ENCODE assay signal across 9 cellular contexts in the genomic region with DNA sequence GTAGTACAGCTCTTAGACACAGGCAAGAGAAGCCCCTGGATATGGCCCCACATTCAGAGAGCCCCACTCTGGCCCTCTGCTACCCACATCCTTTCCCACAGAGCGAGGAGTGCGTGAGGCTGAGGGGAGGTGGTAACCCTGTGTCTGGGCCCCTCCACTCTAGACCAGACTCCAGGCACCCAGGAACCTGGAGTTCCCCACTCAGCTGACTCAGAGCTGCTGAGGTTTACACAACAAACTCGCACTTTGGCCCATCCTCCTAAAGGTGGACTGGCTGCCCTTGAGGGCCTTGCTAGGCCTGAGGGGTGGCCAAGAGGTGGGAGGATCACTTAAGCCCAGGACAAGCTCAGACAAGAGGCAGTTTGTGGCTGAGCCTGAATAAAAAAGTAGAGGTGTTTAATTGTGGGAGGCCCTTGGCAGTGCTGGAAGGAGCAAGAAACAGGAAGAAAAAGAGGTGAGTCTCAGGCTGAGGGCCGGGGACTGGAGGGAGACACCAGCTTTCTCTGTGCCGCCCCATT. TPM values are rescaled to one million over a fixed set of nuclear protein-coding genes. Genes with fewer than 3 reads are reported as not detected.
DNase-seq lines count a peak whose midpoint lies in the region; ATAC-seq and TF ChIP-seq lines count a peak whose summit lies in the region.
"Had no signal": no experiment of that assay in that cellular context is flagged by ENCODE, and none has a peak within 500 bp of the region (broad histone marks: within the 10 kb centered on the region; RNA-seq: fewer than 3 reads in every experiment).

No MANE protein-coding gene starts in this region.

- H3K4me1 ChIP-seq in right cardiac atrium (ENCODE audit: control insufficient read depth, insufficient read depth, low read length), result no peaks in the 10 kb centered on the region

- H3K9me3 ChIP-seq in right cardiac atrium (ENCODE audit: control insufficient read depth, low read length), result no peaks in the 10 kb centered on the region

- no peak overlapping the region for H3K27ac ChIP-seq in right cardiac atrium (ENCODE audit: low read length)

- TF ChIP-seq CTCF in omental fat pad (IDR thresholded peaks at IDR 0.05), result no peak

- H3K9me3 Mint-ChIP-seq in activated T-cell treated with anti-CD3 and anti-CD28 coated beads, Interleukin-2, amount 50 U/mL, for 4 hours, result no peaks in the 10 kb centered on the region
- H3K9me3 Mint-ChIP-seq in natural killer cell treated with Interleukin-12 subunit alpha and Interleukin-12 subunit beta and Interleukin-15 and Interleukin-18, amount 100 ng/mL, for 72 hours, result no peaks in the 10 kb centered on the region

- no peak overlapping the region for H3K4me3 Mint-ChIP-seq in activated T-cell treated with anti-CD3 and anti-CD28 coated beads, Interleukin-2, amount 50 U/mL, for 4 hours
- peak overlapping the region; percentile 75 for H3K4me3 Mint-ChIP-seq in natural killer cell treated with Interleukin-12 subunit alpha and Interleukin-12 subunit beta and Interleukin-15 and Interleukin-18, amount 100 ng/mL, for 72 hours

- H3K4me3 ChIP-seq in right cardiac atrium (ENCODE audit: low read length), result no peak overlapping the region

- no peaks in the 10 kb centered on the region for H3K27me3 Mint-ChIP-seq in activated T-cell treated with anti-CD3 and anti-CD28 coated beads, Interleukin-2, amount 50 U/mL, for 4 hours (ENCODE audit: low read depth)
- H3K27me3 Mint-ChIP-seq in natural killer cell treated with Interleukin-12 subunit alpha and Interleukin-12 subunit beta and Interleukin-15 and Interleukin-18, amount 100 ng/mL, for 72 hours, result no peaks in the 10 kb centered on the region

- intact Hi-C loops in right cardiac atrium (cut with DNase I), result no loop called here
- intact Hi-C loops in cardiac septum (cut with DNase I), result no loop called here

- H3K36me3 Mint-ChIP-seq in activated T-cell treated with anti-CD3 and anti-CD28 coated beads, Interleukin-2, amount 50 U/mL, for 4 hours (ENCODE audit: insufficient read depth), result peaks cover 26% of the 10 kb centered on the region
- peaks cover 5% of the 10 kb centered on the region for H3K36me3 Mint-ChIP-seq in natural killer cell treated with Interleukin-12 subunit alpha and Interleukin-12 subunit beta and Interleukin-15 and Interleukin-18, amount 100 ng/mL, for 72 hours

- H3K27me3 ChIP-seq in right cardiac atrium (ENCODE audit: control insufficient read depth, insufficient read depth), result no peaks in the 10 kb centered on the region

- peak overlapping the region; percentile 80 to 97 for H3K27ac Mint-ChIP-seq in natural killer cell treated with Interleukin-12 subunit alpha and Interleukin-12 subunit beta and Interleukin-15 and Interleukin-18, amount 100 ng/mL, for 72 hours

- DNase-seq in right cardiac atrium, result no peak
- DNase-seq in cardiac septum (ENCODE audit: low spot score), result no peak
- peak; percentile 16 for DNase-seq in activated T-cell treated with anti-CD3 and anti-CD28 coated beads, Interleukin-2, amount 50 U/mL, for 4 hours
- DNase-seq in natural killer cell treated with Interleukin-12 subunit alpha and Interleukin-12 subunit beta and Interleukin-15 and Interleukin-18, amount 100 ng/mL, for 72 hours (ENCODE audit: low spot score), result peak; percentile 94
- no peak for DNase-seq in OCI-M2 (lab: John Stamatoyannopoulos, UW; ENCODE audit: unreplicated experiment)
- no peak for DNase-seq in omental fat pad (ENCODE audit: low spot score)
- DNase-seq in NCI-H146 treated with DMSO at 0.1 percent for 48 hours (lab: John Stamatoyannopoulos, UW; ENCODE audit: unreplicated experiment), result no peak

- H3K4me1 Mint-ChIP-seq in activated T-cell treated with anti-CD3 and anti-CD28 coated beads, Interleukin-2, amount 50 U/mL, for 4 hours (ENCODE audit: low read depth), result peaks cover 35% of the 10 kb centered on the region
- H3K4me1 Mint-ChIP-seq in natural killer cell treated with Interleukin-12 subunit alpha and Interleukin-12 subunit beta and Interleukin-15 and Interleukin-18, amount 100 ng/mL, for 72 hours (ENCODE audit: low read depth in 2 of 2), result peaks cover 48 to 53% of the 10 kb centered on the region in 2 donors

- peak; percentile 31 to 40 for ATAC-seq in right cardiac atrium
- ATAC-seq in HG03159 (IDR thresholded peaks at IDR 0.05; ENCODE audit: unreplicated experiment), result peak; percentile 71
- peak; percentile 98 to 99 for ATAC-seq in activated T-cell treated with anti-CD3 and anti-CD28 coated beads, Interleukin-2, amount 50 U/mL, for 4 hours
- ATAC-seq in natural killer cell treated with Interleukin-12 subunit alpha and Interleukin-12 subunit beta and Interleukin-15 and Interleukin-18, amount 100 ng/mL, for 72 hours, result peak; percentile 98 to 99
- ATAC-seq in omental fat pad (ENCODE audit: low FRiP score), result no peak

- 90% methylated on average over 5 of the region's 5 CpGs for WGBS in right cardiac atrium

RNA-seq across cellular contexts. Expression of a gene that starts 10.7 kb away (rescaled TPM):
- total RNA-seq in right cardiac atrium, result 10 to 100 TPM in 3 of 4 donors, 1 to 10 TPM in 1; 9.0 to 16.1 (median 12.2) TPM
- polyA plus RNA-seq in right cardiac atrium, result 3.0 TPM
- 4.6 TPM for total RNA-seq in cardiac septum
- total RNA-seq in activated T-cell treated with anti-CD3 and anti-CD28 coated beads, Interleukin-2, amount 50 U/mL, for 4 hours, result 10 to 100 TPM in 1 of 3 donors, 1 to 10 TPM in 2; 6.5 to 10.7 (median 8.3) TPM
- total RNA-seq in natural killer cell treated with Interleukin-12 subunit alpha and Interleukin-12 subunit beta and Interleukin-15 and Interleukin-18, amount 100 ng/mL, for 72 hours, result 10 to 100 TPM; 26.9 to 70.4 TPM
- 10 to 100 TPM; 12.5 to 16.2 (median 13.1) TPM for total RNA-seq in omental fat pad
- polyA plus RNA-seq: neural cell had no signal

RNA-seq across cellular contexts. Expression of a gene that starts 21.8 kb away (rescaled TPM):
- 10 to 100 TPM in 3 of 4 donors, 1 to 10 TPM in 1; 9.5 to 13.0 (median 11.3) TPM for total RNA-seq in right cardiac atrium
- polyA plus RNA-seq in right cardiac atrium, result 5.3 TPM
- 8.3 TPM for total RNA-seq in cardiac septum
- total RNA-seq in activated T-cell treated with anti-CD3 and anti-CD28 coated beads, Interleukin-2, amount 50 U/mL, for 4 hours, result 10 to 100 TPM; 26.9 to 27.6 (median 27.0) TPM
- 10 to 100 TPM; 25.0 to 26.2 TPM for total RNA-seq in natural killer cell treated with Interleukin-12 subunit alpha and Interleukin-12 subunit beta and Interleukin-15 and Interleukin-18, amount 100 ng/mL, for 72 hours
- total RNA-seq in omental fat pad, result 10 to 100 TPM; 17.7 to 25.2 (median 24.1) TPM

RNA-seq across cellular contexts. Expression of a gene that starts 44.0 kb away (rescaled TPM):
- total RNA-seq in right cardiac atrium (10 to 100 TPM; 21.9 to 32.6 (median 28.2) TPM), cardiac septum (20.5 TPM), omental fat pad (10 to 100 TPM in 2 of 4 donors, 1 to 10 TPM in 2; 6.7 to 45.4 (median 19.5) TPM)
- 63.8 TPM for polyA plus RNA-seq in right cardiac atrium
- total RNA-seq in activated T-cell treated with anti-CD3 and anti-CD28 coated beads, Interleukin-2, amount 50 U/mL, for 4 hours, result 10 to 100 TPM; 43.6 to 58.9 (median 54.9) TPM
- 10 to 100 TPM; 57.1 to 91.7 TPM for total RNA-seq in natural killer cell treated with Interleukin-12 subunit alpha and Interleukin-12 subunit beta and Interleukin-15 and Interleukin-18, amount 100 ng/mL, for 72 hours

Comparison
In these comparisons a context has a peak if more than half of its experiments do, and no peak if none do; other contexts are left out.
1. DNase-seq: peak in activated T-cell treated with anti-CD3 and anti-CD28 coated beads, Interleukin-2, amount 50 U/mL, for 4 hours (single experiment) and natural killer cell treated with Interleukin-12 subunit alpha and Interleukin-12 subunit beta and Interleukin-15 and Interleukin-18, amount 100 ng/mL, for 72 hours (single experiment); none in right cardiac atrium (0 of 3), cardiac septum (single experiment), OCI-M2 (single experiment), omental fat pad (single experiment) and NCI-H146 treated with DMSO at 0.1 percent for 48 hours (single experiment).